In genomic region chr15:78913012-78913411, GRCh38 we compare ENCODE assay signal across 1 cellular context.
TF ChIP-seq lines count a peak whose summit lies in the region.

No MANE protein-coding gene starts in this region.

TF ChIP-seq in HepG2, 621 proteins besides CTCF, POLR2A, EP300 and RAD21 (continues in another document):
- TF ChIP-seq ONECUT2 (CRISPR knock-in tag; IDR thresholded peaks at IDR 0.05): peak; percentile 74
- no peak for TF ChIP-seq U2AF1 (optimal IDR thresholded peaks at IDR 0.05; ENCODE audit: low read depth, low read length)
- TF ChIP-seq SALL1 (CRISPR knock-in tag; IDR thresholded peaks at IDR 0.05): 0 out of 2 replicates have a peak, but pooled peaks have one; percentile 22
- no peak for TF ChIP-seq ZNF264 (CRISPR knock-in tag; IDR thresholded peaks at IDR 0.05)
- no peak for TF ChIP-seq ZNF337 (CRISPR knock-in tag; IDR thresholded peaks at IDR 0.05; ENCODE audit: borderline replicate concordance, low read depth)
- TF ChIP-seq ZNF260 (CRISPR knock-in tag; IDR thresholded peaks at IDR 0.05; ENCODE audit: borderline replicate concordance, low read depth): no peak
- TF ChIP-seq ADNP (CRISPR knock-in tag; IDR thresholded peaks at IDR 0.05): no peak
- TF ChIP-seq CSRNP1 (CRISPR knock-in tag; IDR thresholded peaks at IDR 0.05): no peak
- TF ChIP-seq YEATS4 (CRISPR knock-in tag; IDR thresholded peaks at IDR 0.05; ENCODE audit: borderline replicate concordance): no peak
- TF ChIP-seq MTF1 (CRISPR knock-in tag; IDR thresholded peaks at IDR 0.05): no peak
- TF ChIP-seq YY1 (IDR thresholded peaks at IDR 0.05; ENCODE audit: insufficient read depth, insufficient replicate concordance, low read depth, low read length): no peak
- TF ChIP-seq NFRKB (IDR thresholded peaks at IDR 0.05): no peak
- no peak for TF ChIP-seq ZXDC (CRISPR knock-in tag; IDR thresholded peaks at IDR 0.05)
- TF ChIP-seq ZNF619 (CRISPR knock-in tag; IDR thresholded peaks at IDR 0.05): no peak
- no peak for TF ChIP-seq ZNF567 (CRISPR knock-in tag; IDR thresholded peaks at IDR 0.05; ENCODE audit: borderline replicate concordance)
- no peak for TF ChIP-seq TAF15 (IDR thresholded peaks at IDR 0.05; ENCODE audit: low read depth, low read length, poor library complexity, severe bottlenecking)
- TF ChIP-seq ZBTB3 (CRISPR knock-in tag; IDR thresholded peaks at IDR 0.05; ENCODE audit: borderline replicate concordance, low read depth): no peak
- TF ChIP-seq ZNF644 (CRISPR knock-in tag; IDR thresholded peaks at IDR 0.05; ENCODE audit: low read depth): peak; percentile 75; the same call in 1 of the 2 replicates
- no peak for TF ChIP-seq ZNF3 (CRISPR knock-in tag; IDR thresholded peaks at IDR 0.05)
- no peak for TF ChIP-seq SKI (IDR thresholded peaks at IDR 0.05; ENCODE audit: partially characterized antibody)
- no peak for TF ChIP-seq MZF1 (CRISPR knock-in tag; IDR thresholded peaks at IDR 0.05; ENCODE audit: borderline replicate concordance)
- TF ChIP-seq ARID5B (CRISPR knock-in tag; IDR thresholded peaks at IDR 0.05): no peak
- TF ChIP-seq ZNF333 (CRISPR knock-in tag; IDR thresholded peaks at IDR 0.05; ENCODE audit: borderline replicate concordance): no peak
- no peak for TF ChIP-seq RNF219 (CRISPR knock-in tag; IDR thresholded peaks at IDR 0.05)
- TF ChIP-seq MLXIP (CRISPR knock-in tag; IDR thresholded peaks at IDR 0.05; ENCODE audit: borderline replicate concordance): no peak
- TF ChIP-seq ZNF776 (CRISPR knock-in tag; IDR thresholded peaks at IDR 0.05): no peak
- no peak for TF ChIP-seq ZNF710 (CRISPR knock-in tag; IDR thresholded peaks at IDR 0.05; ENCODE audit: borderline replicate concordance)
- TF ChIP-seq SOX6 (IDR thresholded peaks at IDR 0.05): no peak
- 0 out of 2 replicates have a peak, but pooled peaks have one; percentile 19 for TF ChIP-seq SOX6 (CRISPR knock-in tag; IDR thresholded peaks at IDR 0.05)
- TF ChIP-seq CC2D1A (CRISPR knock-in tag; IDR thresholded peaks at IDR 0.05): no peak
- TF ChIP-seq NONO (IDR thresholded peaks at IDR 0.05): no peak
- TF ChIP-seq NONO (CRISPR knock-in tag; conservative IDR thresholded peaks at IDR 0.05): no peak
- TF ChIP-seq ATAD3A (CRISPR knock-in tag; IDR thresholded peaks at IDR 0.05): no peak
- no peak for TF ChIP-seq ZNF232 (CRISPR knock-in tag; IDR thresholded peaks at IDR 0.05; ENCODE audit: borderline replicate concordance)
- no peak for TF ChIP-seq KLF16 (CRISPR knock-in tag; IDR thresholded peaks at IDR 0.05)
- TF ChIP-seq TRIM22 (IDR thresholded peaks at IDR 0.05): no peak
- TF ChIP-seq ATRX (CRISPR knock-in tag; IDR thresholded peaks at IDR 0.05; ENCODE audit: borderline replicate concordance): no peak
- peak; percentile 15; the same call in 1 of the 2 replicates for TF ChIP-seq HNF4A (CRISPR knock-in tag; IDR thresholded peaks at IDR 0.05)
- peak; percentile 30; the same call in 1 of the 2 replicates for TF ChIP-seq POGZ (CRISPR knock-in tag; IDR thresholded peaks at IDR 0.05)
- no peak for TF ChIP-seq XRCC5 (optimal IDR thresholded peaks at IDR 0.05; ENCODE audit: low read length)
- no peak for TF ChIP-seq GMEB1 (CRISPR knock-in tag; IDR thresholded peaks at IDR 0.05; ENCODE audit: borderline replicate concordance)
- no peak for TF ChIP-seq ZNF75D (CRISPR knock-in tag; IDR thresholded peaks at IDR 0.05; ENCODE audit: borderline replicate concordance)
- no peak for TF ChIP-seq HMG20A (CRISPR knock-in tag; IDR thresholded peaks at IDR 0.05; ENCODE audit: borderline replicate concordance)
